8 cellular contexts compared by ENCODE assay signal in the genomic region with DNA sequence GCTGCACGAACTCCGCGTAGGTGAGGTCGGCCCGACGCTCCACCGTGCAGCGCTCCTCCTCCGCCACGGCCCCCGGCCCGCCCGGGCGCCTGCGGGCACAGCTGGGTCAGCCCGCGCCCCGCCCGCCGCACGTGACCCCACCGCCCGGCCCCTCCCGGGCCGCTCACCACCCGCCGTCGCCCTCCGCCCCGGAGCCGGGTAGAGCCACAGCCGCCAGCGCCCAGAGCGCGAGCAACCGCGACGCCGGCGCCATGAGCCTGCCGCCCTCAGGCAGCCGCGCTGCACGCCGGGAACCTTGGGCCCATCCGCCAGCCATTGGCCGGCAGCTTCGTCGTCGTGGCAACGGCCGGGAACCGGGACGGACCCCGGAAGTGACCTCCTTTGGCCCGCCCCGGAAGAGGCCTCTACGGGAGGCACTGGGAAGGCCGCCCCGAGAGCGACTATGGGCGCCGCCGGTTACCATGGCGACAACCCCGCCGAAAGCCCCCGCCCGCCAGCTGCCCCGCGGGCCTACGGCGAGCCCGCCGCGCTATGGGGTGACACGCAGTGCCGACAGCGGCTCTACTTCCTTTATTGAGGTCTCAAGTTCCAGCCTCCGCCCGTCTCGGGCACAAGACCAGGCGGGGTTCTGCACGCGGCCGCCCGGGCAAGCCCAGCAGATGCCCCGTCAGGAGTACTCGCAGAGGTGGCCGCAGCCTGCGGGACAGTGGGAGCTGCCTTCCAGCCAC. TPM values are rescaled to one million over a fixed set of nuclear protein-coding genes. Genes with fewer than 3 reads are reported as not detected.
DNase-seq lines count a peak whose midpoint lies in the region; ATAC-seq and TF ChIP-seq lines count a peak whose summit lies in the region.

A gene with protein sequence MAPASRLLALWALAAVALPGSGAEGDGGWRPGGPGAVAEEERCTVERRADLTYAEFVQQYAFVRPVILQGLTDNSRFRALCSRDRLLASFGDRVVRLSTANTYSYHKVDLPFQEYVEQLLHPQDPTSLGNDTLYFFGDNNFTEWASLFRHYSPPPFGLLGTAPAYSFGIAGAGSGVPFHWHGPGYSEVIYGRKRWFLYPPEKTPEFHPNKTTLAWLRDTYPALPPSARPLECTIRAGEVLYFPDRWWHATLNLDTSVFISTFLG (minus strand): TSS at position 268 of the 728 bp plus-strand sequence. CDS start 15 bp downstream, at position 253.

- H3K79me2 ChIP-seq in ACC112 (ENCODE audit: control insufficient read depth, insufficient read depth, low read length, unreplicated experiment), result peaks cover 49% of the 10 kb centered on the region

- no peaks in the 10 kb centered on the region for H3K27me3 ChIP-seq in ACC112 (ENCODE audit: insufficient read depth, low read length)
- H3K27me3 ChIP-seq in breast epithelium, result no peaks in the 10 kb centered on the region

- peak within 1 kb of the TSS; percentile 58 for H3K27ac ChIP-seq in ACC112 (ENCODE audit: low read depth, low read length)
- H3K27ac ChIP-seq in breast epithelium, result peak within 1 kb of the TSS; percentile 79 to 93
- peak within 1 kb of the TSS; percentile 47 to 91 (median 83) for H3K27ac ChIP-seq in skin epidermis

- TF ChIP-seq POLR2A in breast epithelium (IDR thresholded peaks at IDR 0.05), result peak; percentile 38

- ATAC-seq in GM18870 (IDR thresholded peaks at IDR 0.05; ENCODE audit: unreplicated experiment) (peak; percentile 53), HG03108 (IDR thresholded peaks at IDR 0.05; ENCODE audit: unreplicated experiment) (peak; percentile 64)

- peak within 1 kb of the TSS; percentile 25 for H2AFZ ChIP-seq in ACC112 (ENCODE audit: low read length, unreplicated experiment)

- H3K4me3 ChIP-seq in ACC112 (ENCODE audit: low read depth, low read length), result peak within 1 kb of the TSS; percentile 92
- peak within 1 kb of the TSS; percentile 54 for H3K4me3 ChIP-seq in WI38 (ENCODE audit: low read depth, low read length)
- peak within 1 kb of the TSS; percentile 62 to 90 (median 76) for H3K4me3 ChIP-seq in breast epithelium
- peak within 1 kb of the TSS; percentile 45 to 69 (median 64) for H3K4me3 ChIP-seq in skin epidermis

- DNase-seq in NCI-H2227 (lab: John Stamatoyannopoulos, UW; ENCODE audit: unreplicated experiment) (peak; percentile 91), breast epithelium (ENCODE audit: low spot score in 2 of 2) (peak; percentile 95 to 97), iPS-NIHi11 (ENCODE audit: low spot score) (peak; percentile 92)

- peaks cover 24% of the 10 kb centered on the region for H3K4me1 ChIP-seq in ACC112 (ENCODE audit: control insufficient read depth, insufficient read depth, low read length, unreplicated experiment)
- peaks cover 21 to 37% of the 10 kb centered on the region in 2 donors for H3K4me1 ChIP-seq in breast epithelium

- TF ChIP-seq CTCF in WI38 (IDR thresholded peaks at IDR 0.05; ENCODE audit: low read depth, low read length) (no peak), breast epithelium (IDR thresholded peaks at IDR 0.05) (no peak)

- H3K36me3 ChIP-seq in ACC112 (ENCODE audit: insufficient read depth, low read length), result peaks cover 25% of the 10 kb centered on the region; the same call in 1 of the 2 replicates
- no peaks in the 10 kb centered on the region for H3K36me3 ChIP-seq in breast epithelium

- no peaks in the 10 kb centered on the region for H3K9me3 ChIP-seq in breast epithelium

- intact Hi-C loops in breast epithelium (cut with DNase I; ENCODE audit: low total_unique reads), result no loop called here

RNA-seq across cellular contexts. Expression of the gene that starts here (rescaled TPM):
- 10 to 100 TPM; 67.2 to 83.4 (median 67.5) TPM for total RNA-seq in breast epithelium

Comparison
In these comparisons a context has a peak if more than half of its experiments do, and no peak if none do; other contexts are left out.
1. Peak in every context shown above with its lines: DNase-seq, ATAC-seq, H3K4me3 ChIP-seq and H3K27ac ChIP-seq.